ENCODE assay signal across 8 cellular contexts in genomic region chr5:112420111-112420864, GRCh38. TPM values are rescaled to one million over a fixed set of nuclear protein-coding genes. Genes with fewer than 3 reads are reported as not detected.
DNase-seq lines count a peak whose midpoint lies in the region; ATAC-seq and TF ChIP-seq lines count a peak whose summit lies in the region.

No MANE protein-coding gene starts in this region.

- ATAC-seq in GM18868 (IDR thresholded peaks at IDR 0.05; ENCODE audit: unreplicated experiment) (peak; percentile 85), HG03066 (IDR thresholded peaks at IDR 0.05; ENCODE audit: low read depth, unreplicated experiment) (peak; percentile 82), naive B cell (ENCODE audit: low read depth in 2 of 2) (peak; percentile 68 to 81)
- ATAC-seq in activated CD8-positive, alpha-beta memory T cell treated with anti-CD3 and anti-CD28 coated beads, Interleukin-2, amount 10 ng/mL, durations not matched to agents 7 days and 5 days, result peak; percentile 80

- no peaks in the 10 kb centered on the region for H3K36me3 ChIP-seq in urinary bladder (ENCODE audit: insufficient read depth)

- peak overlapping the region; percentile 70 to 79 for H3K4me3 Mint-ChIP-seq in CD14-positive monocyte
- peak overlapping the region; percentile 61 for H3K4me3 Mint-ChIP-seq in activated CD8-positive, alpha-beta memory T cell treated with anti-CD3 and anti-CD28 coated beads, Interleukin-2, amount 10 ng/mL, durations not matched to agents 7 days and 5 days
- H3K4me3 Mint-ChIP-seq in naive B cell, result peak overlapping the region; percentile 81 to 93 (median 86)

- no peaks in the 10 kb centered on the region for H3K36me3 Mint-ChIP-seq in CD14-positive monocyte
- no peaks in the 10 kb centered on the region for H3K36me3 Mint-ChIP-seq in activated CD8-positive, alpha-beta memory T cell treated with anti-CD3 and anti-CD28 coated beads, Interleukin-2, amount 10 ng/mL, durations not matched to agents 7 days and 5 days
- no peaks in the 10 kb centered on the region for H3K36me3 Mint-ChIP-seq in naive B cell

- H3K27me3 Mint-ChIP-seq in CD14-positive monocyte (ENCODE audit: low read depth in 3 of 3) (peaks cover 54 to 78% (median 59%) of the 10 kb centered on the region in 3 donors), naive B cell (peaks cover 24 to 59% (median 30%) of the 10 kb centered on the region in 3 donors)
- H3K27me3 Mint-ChIP-seq in activated CD8-positive, alpha-beta memory T cell treated with anti-CD3 and anti-CD28 coated beads, Interleukin-2, amount 10 ng/mL, durations not matched to agents 7 days and 5 days, result peaks cover 60% of the 10 kb centered on the region

- H3K9me3 Mint-ChIP-seq in CD14-positive monocyte, result peaks cover 0 to 9% (median 3%) of the 10 kb centered on the region in 7 donors
- no peaks in the 10 kb centered on the region for H3K9me3 Mint-ChIP-seq in activated CD8-positive, alpha-beta memory T cell treated with anti-CD3 and anti-CD28 coated beads, Interleukin-2, amount 10 ng/mL, durations not matched to agents 7 days and 5 days (ENCODE audit: low read depth)
- H3K9me3 Mint-ChIP-seq in naive B cell, result peaks cover 0 to 7% (median 3%) of the 10 kb centered on the region in 7 donors

- no peaks in the 10 kb centered on the region for H3K4me1 ChIP-seq in urinary bladder (ENCODE audit: insufficient read depth)

- peaks cover 18% of the 10 kb centered on the region for H3K4me1 Mint-ChIP-seq in CD14-positive monocyte
- H3K4me1 Mint-ChIP-seq in activated CD8-positive, alpha-beta memory T cell treated with anti-CD3 and anti-CD28 coated beads, Interleukin-2, amount 10 ng/mL, durations not matched to agents 7 days and 5 days, result peaks cover 15% of the 10 kb centered on the region
- H3K4me1 Mint-ChIP-seq in naive B cell, result peaks cover 8 to 14% (median 11%) of the 10 kb centered on the region in 3 donors

- CTCF ChIA-PET in activated CD8-positive, alpha-beta memory T cell treated with anti-CD3 and anti-CD28 coated beads, Interleukin-2, amount 10 ng/mL, durations not matched to agents 7 days and 5 days (lab: Charles Lee), result interaction anchor here (0.6 to 2.8 kb wide), 15 partner anchors 10 to 337 kb away, joined by 3 to 17 read pairs (median 3); no protein-coding TSS in a partner anchor

- intact Hi-C loops in CD14-positive monocyte (cut with micrococcal nuclease), result loop anchor here in 1 of 2 donors (10.0 kb wide), 1 partner anchor 245 kb away; no protein-coding TSS in a partner anchor

- DNase-seq in CD14-positive monocyte (ENCODE audit: low spot score) (no peak), NCI-H2196 treated with DMSO at 0.1 percent for 48 hours (lab: John Stamatoyannopoulos, UW; ENCODE audit: unreplicated experiment) (peak; percentile 26), fibroblast of villous mesenchyme (ENCODE audit: low read depth) (peak; percentile 37), naive B cell (peak; percentile 48)
- peak; percentile 70 for DNase-seq in activated CD8-positive, alpha-beta memory T cell treated with anti-CD3 and anti-CD28 coated beads, Interleukin-2, amount 10 ng/mL, durations not matched to agents 7 days and 5 days

- WGBS in urinary bladder, result 3% methylated on average over 51 of the region's 51 CpGs

- H3K27ac Mint-ChIP-seq in CD14-positive monocyte (no peak overlapping the region), naive B cell (peak overlapping the region in 1 of 6 donors; percentile 61)
- no peak overlapping the region for H3K27ac Mint-ChIP-seq in activated CD8-positive, alpha-beta memory T cell treated with anti-CD3 and anti-CD28 coated beads, Interleukin-2, amount 10 ng/mL, durations not matched to agents 7 days and 5 days

- TF ChIP-seq CTCF in CD14-positive monocyte (IDR thresholded peaks at IDR 0.05), result peak; percentile 48
- TF ChIP-seq CTCF in fibroblast of villous mesenchyme (IDR thresholded peaks at IDR 0.05; ENCODE audit: insufficient read depth, low read depth, low read length), result peak; percentile 73

- H3K27ac ChIP-seq in urinary bladder (ENCODE audit: low read depth), result peak overlapping the region; percentile 84

- H3K4me3 ChIP-seq in fibroblast of villous mesenchyme (ENCODE audit: low read depth, low read length) (peak overlapping the region; percentile 58), urinary bladder (ENCODE audit: low read depth, low read length) (peak overlapping the region; percentile 88)

RNA-seq across cellular contexts. Expression of gene EPB41L4A, which starts 1.2 kb away (rescaled TPM):
- under 1 TPM in 1 of 2 donors, not detected in 1; 0.05 TPM for polyA plus RNA-seq in CD14-positive monocyte
- 1 to 10 TPM; 1.3 to 1.5 TPM for total RNA-seq in activated CD8-positive, alpha-beta memory T cell treated with anti-CD3 and anti-CD28 coated beads, Interleukin-2, amount 10 ng/mL, durations not matched to agents 7 days and 5 days
- 0.64 and 0.86 TPM in 2 replicates for total RNA-seq in fibroblast of villous mesenchyme
- polyA plus RNA-seq in naive B cell (ENCODE audit: low read depth in 6 of 6), result 1 to 10 TPM in 5 of 6 donors, under 1 TPM in 1; 0.92 to 4.7 (median 1.5) TPM
- 49.4 TPM for total RNA-seq in urinary bladder
- 5.0 TPM for polyA plus RNA-seq in urinary bladder

Comparison
In these comparisons a context has a peak if more than half of its experiments do, and no peak if none do; other contexts are left out.
1. RNA of gene EPB41L4A, which starts 1.2 kb away (total RNA-seq): 49.4 TPM in urinary bladder (single experiment); 1.3 to 1.5 TPM in activated CD8-positive, alpha-beta memory T cell treated with anti-CD3 and anti-CD28 coated beads, Interleukin-2, amount 10 ng/mL, durations not matched to agents 7 days and 5 days and 0.64 to 0.86 TPM in fibroblast of villous mesenchyme; every median in the first group is over 10 times any median in the second.
2. Peak in every context shown above with its lines, with median percentiles within 50 percentile points of each other: H3K4me3 Mint-ChIP-seq and ATAC-seq.